Comparison of ENCODE assay signal across 2 cellular contexts in the genomic region with DNA sequence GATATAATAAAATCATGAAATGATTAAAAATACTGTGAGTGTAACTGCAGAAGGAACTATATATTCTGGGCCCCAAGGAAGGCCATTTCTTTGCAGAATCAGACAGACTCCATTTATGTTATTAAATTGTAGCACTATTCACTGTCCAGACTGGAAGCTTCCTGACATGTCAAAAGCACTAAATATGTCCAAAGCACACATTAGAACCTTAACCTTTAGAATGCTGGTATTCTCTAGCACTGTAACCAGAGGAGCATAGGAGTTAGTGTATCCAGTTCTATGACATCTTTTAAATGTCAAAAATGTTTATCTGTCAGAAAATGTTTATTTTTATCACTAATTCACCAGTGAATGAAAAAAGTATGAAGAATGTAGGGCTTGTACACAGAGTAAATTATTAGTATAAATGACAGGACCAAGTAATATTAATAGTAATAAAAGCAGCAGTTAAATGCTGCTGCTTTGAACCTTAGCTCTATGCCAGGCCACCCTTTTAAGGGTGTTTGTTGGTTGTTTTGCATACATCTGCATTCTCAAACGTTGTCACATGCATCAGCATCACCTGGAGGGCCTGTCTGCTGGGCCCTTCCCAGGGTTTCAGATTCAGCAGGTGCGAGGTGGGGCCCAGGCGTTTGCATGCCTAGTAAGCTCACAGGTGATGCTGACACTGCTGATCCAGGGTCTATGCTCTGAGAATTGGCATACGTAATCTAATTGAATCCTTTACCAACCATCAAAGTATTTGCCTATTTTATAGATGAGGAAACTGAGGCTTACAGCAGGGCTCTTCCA.
TF ChIP-seq lines count a peak whose summit lies in the region.

No MANE protein-coding gene starts in this region.

TF ChIP-seq in SK-N-SH treated with all-trans-retinoic acid at 6 μM for 48 hours, 23 proteins besides CTCF, POLR2A, EP300 and RAD21 (continued from another document):
- no peak for TF ChIP-seq RARB (CRISPR knock-in tag; IDR thresholded peaks at IDR 0.05)
- no peak for TF ChIP-seq TOX (CRISPR knock-in tag; IDR thresholded peaks at IDR 0.05; ENCODE audit: borderline replicate concordance)
TF ChIP-seq in SK-N-SH treated with all-trans-retinoic acid at 6 μM for 48 hours: peak in this region for 0.

TF ChIP-seq in SK-N-SH, 30 proteins besides CTCF, POLR2A, EP300 and RAD21 (continued from another document):
- TF ChIP-seq, protein P1, sequence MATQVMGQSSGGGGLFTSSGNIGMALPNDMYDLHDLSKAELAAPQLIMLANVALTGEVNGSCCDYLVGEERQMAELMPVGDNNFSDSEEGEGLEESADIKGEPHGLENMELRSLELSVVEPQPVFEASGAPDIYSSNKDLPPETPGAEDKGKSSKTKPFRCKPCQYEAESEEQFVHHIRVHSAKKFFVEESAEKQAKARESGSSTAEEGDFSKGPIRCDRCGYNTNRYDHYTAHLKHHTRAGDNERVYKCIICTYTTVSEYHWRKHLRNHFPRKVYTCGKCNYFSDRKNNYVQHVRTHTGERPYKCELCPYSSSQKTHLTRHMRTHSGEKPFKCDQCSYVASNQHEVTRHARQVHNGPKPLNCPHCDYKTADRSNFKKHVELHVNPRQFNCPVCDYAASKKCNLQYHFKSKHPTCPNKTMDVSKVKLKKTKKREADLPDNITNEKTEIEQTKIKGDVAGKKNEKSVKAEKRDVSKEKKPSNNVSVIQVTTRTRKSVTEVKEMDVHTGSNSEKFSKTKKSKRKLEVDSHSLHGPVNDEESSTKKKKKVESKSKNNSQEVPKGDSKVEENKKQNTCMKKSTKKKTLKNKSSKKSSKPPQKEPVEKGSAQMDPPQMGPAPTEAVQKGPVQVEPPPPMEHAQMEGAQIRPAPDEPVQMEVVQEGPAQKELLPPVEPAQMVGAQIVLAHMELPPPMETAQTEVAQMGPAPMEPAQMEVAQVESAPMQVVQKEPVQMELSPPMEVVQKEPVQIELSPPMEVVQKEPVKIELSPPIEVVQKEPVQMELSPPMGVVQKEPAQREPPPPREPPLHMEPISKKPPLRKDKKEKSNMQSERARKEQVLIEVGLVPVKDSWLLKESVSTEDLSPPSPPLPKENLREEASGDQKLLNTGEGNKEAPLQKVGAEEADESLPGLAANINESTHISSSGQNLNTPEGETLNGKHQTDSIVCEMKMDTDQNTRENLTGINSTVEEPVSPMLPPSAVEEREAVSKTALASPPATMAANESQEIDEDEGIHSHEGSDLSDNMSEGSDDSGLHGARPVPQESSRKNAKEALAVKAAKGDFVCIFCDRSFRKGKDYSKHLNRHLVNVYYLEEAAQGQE (IDR thresholded peaks at IDR 0.05; ENCODE audit: low read depth, low read length), result no peak
- TF ChIP-seq RFX5 (IDR thresholded peaks at IDR 0.05; ENCODE audit: low read length), result no peak
- TF ChIP-seq MAX (IDR thresholded peaks at IDR 0.05; ENCODE audit: low read depth), result no peak
- TF ChIP-seq RCOR1 (IDR thresholded peaks at IDR 0.05; ENCODE audit: low read length), result no peak
- no peak for TF ChIP-seq IRF3 (IDR thresholded peaks at IDR 0.05; ENCODE audit: low read depth, low read length)
